In the genomic region with DNA sequence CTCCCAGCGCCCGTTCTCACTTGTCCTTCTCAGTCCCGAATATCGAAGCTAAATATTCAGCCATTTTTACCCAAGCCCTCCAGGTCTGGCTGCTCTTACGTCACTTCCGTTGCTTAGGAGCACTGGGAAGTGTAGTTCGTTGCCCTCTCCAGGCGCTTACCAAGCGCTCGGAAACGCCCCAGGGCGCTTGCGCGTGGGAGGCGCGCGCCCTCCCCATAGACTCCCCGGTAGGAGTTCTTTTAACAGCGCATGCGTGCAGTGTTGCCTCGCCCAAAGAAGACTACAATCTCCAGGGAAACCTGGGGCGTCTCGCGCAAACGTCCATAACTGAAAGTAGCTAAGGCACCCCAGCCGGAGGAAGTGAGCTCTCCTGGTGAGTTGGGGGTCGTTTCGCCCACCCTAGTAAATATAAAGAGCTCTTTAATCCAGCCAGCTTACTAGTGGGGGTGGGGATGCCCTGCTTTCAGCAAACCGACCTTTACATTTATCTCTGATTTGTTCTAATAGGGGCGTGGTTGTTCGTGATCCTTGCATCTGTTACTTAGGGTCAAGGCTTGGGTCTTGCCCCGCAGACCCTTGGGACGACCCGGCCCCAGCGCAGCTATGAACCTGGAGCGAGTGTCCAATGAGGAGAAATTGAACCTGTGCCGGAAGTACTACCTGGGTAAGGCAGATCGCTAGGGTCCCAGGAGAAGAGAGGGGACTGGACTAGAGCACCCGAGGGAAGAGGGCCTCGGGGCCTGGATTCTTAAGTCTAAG, we compare ENCODE assay signal across 8 cellular contexts. TPM values are rescaled to one million over a fixed set of nuclear protein-coding genes. Genes with fewer than 3 reads are reported as not detected.
DNase-seq lines count a peak whose midpoint lies in the region; ATAC-seq, FAIRE-seq and TF ChIP-seq lines count a peak whose summit lies in the region.

A gene with protein sequence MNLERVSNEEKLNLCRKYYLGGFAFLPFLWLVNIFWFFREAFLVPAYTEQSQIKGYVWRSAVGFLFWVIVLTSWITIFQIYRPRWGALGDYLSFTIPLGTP (plus strand): TSS at position 324 of the 759 bp plus-strand sequence. CDS start 280 bp downstream, at position 604.
A gene with protein sequence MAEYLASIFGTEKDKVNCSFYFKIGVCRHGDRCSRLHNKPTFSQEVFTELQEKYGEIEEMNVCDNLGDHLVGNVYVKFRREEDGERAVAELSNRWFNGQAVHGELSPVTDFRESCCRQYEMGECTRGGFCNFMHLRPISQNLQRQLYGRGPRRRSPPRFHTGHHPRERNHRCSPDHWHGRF (minus strand): TSS at position 91 of the 759 bp plus-strand sequence. CDS start 27 bp downstream, at position 64.

- DNase-seq in GM18507 (ENCODE audit: extremely low spot score, insufficient read length, low read depth) (peak; percentile 84), NCI-H2081 treated with DMSO at 0.1 percent for 48 hours (lab: John Stamatoyannopoulos, UW) (peak; percentile 90), T1000 (lab: John Stamatoyannopoulos, UW) (peak; percentile 97), astrocyte of the cerebellum (ENCODE audit: low read depth) (peak; percentile 99), hepatic stellate cell (ENCODE audit: low spot score) (peak; percentile 97), putamen (ENCODE audit: low spot score) (peak; percentile 100), uterus (peak; percentile 98)

- FAIRE-seq in GM18507 (lab: Jason Lieb, UNC), result peak; percentile 99

- intact Hi-C loops in uterus (cut with DNase I; ENCODE audit: low total_unique reads), result no loop called here

- H3K4me3 ChIP-seq in astrocyte of the cerebellum (ENCODE audit: low read depth, low read length), result peak within 1 kb of the TSS; percentile 71
- H3K4me3 ChIP-seq in uterus, result peak within 1 kb of the TSS; percentile 92 to 100

- TF ChIP-seq CTCF in astrocyte of the cerebellum (IDR thresholded peaks at IDR 0.05; ENCODE audit: low read depth, low read length, missing control alignments) (no peak), uterus (IDR thresholded peaks at IDR 0.05) (peak in 2 of 4 experiments; percentile 7 to 38)

- peaks cover 6 to 23% of the 10 kb centered on the region in 2 donors for H3K4me1 ChIP-seq in uterus

- H3K9me3 ChIP-seq in uterus, result no peaks in the 10 kb centered on the region

- TF ChIP-seq POLR2A in uterus (IDR thresholded peaks at IDR 0.05), result peak in 1 of 2 donors; percentile 54

- no peaks in the 10 kb centered on the region for H3K36me3 ChIP-seq in uterus

- in situ Hi-C loops in astrocyte of the cerebellum (cut with HindIII; ENCODE audit: low sequenced_read_pairs), result no loop called here

- peak; percentile 37 for ATAC-seq in HG03025 (IDR thresholded peaks at IDR 0.05; ENCODE audit: low FRiP score, unreplicated experiment)

- H3K27me3 ChIP-seq in uterus, result no peaks in the 10 kb centered on the region

- H3K27ac ChIP-seq in uterus, result peak within 1 kb of the TSS; percentile 100

RNA-seq across cellular contexts. Expression of the first gene that starts in this region (rescaled TPM):
- total RNA-seq in uterus, result 10 to 100 TPM in 3 of 4 donors, 1 to 10 TPM in 1; 5.3 to 37.3 (median 18.8) TPM

RNA-seq across cellular contexts. Expression of the second gene that starts in this region (rescaled TPM):
- 100 to 1,000 TPM in 1 of 4 donors, 10 to 100 TPM in 2, 1 to 10 TPM in 1; 6.5 to 116 (median 19.5) TPM for total RNA-seq in uterus

Comparison
In these comparisons a context has a peak if more than half of its experiments do, and no peak if none do; other contexts are left out.
1. Peak in every context shown above with its lines: DNase-seq, ATAC-seq, H3K4me3 ChIP-seq and H3K27ac ChIP-seq.